ENCODE assay signal across 1 cellular context in genomic region chr19:57320180-57321084, GRCh38.
A peak's percentile ranks its signal among the peaks of the same experiment; 100 is the strongest.
TF ChIP-seq lines count a peak whose summit lies in the region.

ZNF543 (plus strand) TSS chr19:57320472; CDS start chr19:57320854, 382 bp downstream.

TF ChIP-seq in K562, 482 proteins besides CTCF, POLR2A, EP300 and RAD21 (continued from another document and continues in another):
- TF ChIP-seq PKNOX1 (IDR thresholded peaks at IDR 0.05) (peak; percentile 67), ZNF561 (CRISPR knock-in tag; conservative IDR thresholded peaks at IDR 0.05) (no peak), HMGXB4 (CRISPR knock-in tag; IDR thresholded peaks at IDR 0.05) (no peak), ZNF175 (CRISPR knock-in tag; IDR thresholded peaks at IDR 0.05; ENCODE audit: low read depth) (peak; percentile 61; the same call in 1 of the 2 replicates), POLR3G (IDR thresholded peaks at IDR 0.05; ENCODE audit: extremely low read depth, insufficient read length, insufficient replicate concordance) (no peak), STAT5A (IDR thresholded peaks at IDR 0.05; ENCODE audit: borderline replicate concordance, low read length) (no peak), EGR1 (conservative IDR thresholded peaks at IDR 0.05) (peak; percentile 30; the same call in 1 of the 2 replicates), ZNF589 (CRISPR knock-in tag; IDR thresholded peaks at IDR 0.05; ENCODE audit: low read depth) (no peak), POLR2AphosphoS5 (IDR thresholded peaks at IDR 0.05; ENCODE audit: control insufficient read depth, insufficient read depth, low read depth, low read length) (peak; percentile 70), SMARCA5 (IDR thresholded peaks at IDR 0.05) (no peak), ZNF316 (IDR thresholded peaks at IDR 0.05) (no peak), MAX (CRISPR knock-in tag; IDR thresholded peaks at IDR 0.05) (peak; percentile 20; the same call in 1 of the 2 replicates), ZNF785 (CRISPR knock-in tag; IDR thresholded peaks at IDR 0.05) (no peak), NR1H2 (CRISPR knock-in tag; IDR thresholded peaks at IDR 0.05) (no peak), ZNF511 (CRISPR knock-in tag; IDR thresholded peaks at IDR 0.05) (peak; percentile 20; the same call in 1 of the 2 replicates), ZBTB12 (CRISPR knock-in tag; IDR thresholded peaks at IDR 0.05) (peak; percentile 84), ILF3 (IDR thresholded peaks at IDR 0.05; ENCODE audit: borderline replicate concordance) (no peak), TAF9B (IDR thresholded peaks at IDR 0.05; ENCODE audit: partially characterized antibody) (peak; percentile 56), ZBTB1 (CRISPR knock-in tag; IDR thresholded peaks at IDR 0.05; ENCODE audit: borderline replicate concordance, low read depth) (no peak; the same call in 1 of the 2 replicates), TGIF2 (CRISPR knock-in tag; IDR thresholded peaks at IDR 0.05) (0 out of 2 replicates have a peak, but pooled peaks have one; percentile 48), KDM5B (IDR thresholded peaks at IDR 0.05; ENCODE audit: insufficient replicate concordance, low read depth, low read length) (peak; percentile 81), TBL1XR1 (IDR thresholded peaks at IDR 0.05; ENCODE audit: low read length in 2 of 2) (no peak), ATF2 (CRISPR knock-in tag; IDR thresholded peaks at IDR 0.05) (peak; percentile 82; the same call in 1 of the 2 replicates), SNAPC5 (CRISPR knock-in tag; IDR thresholded peaks at IDR 0.05) (no peak), DIDO1 (tag; IDR thresholded peaks at IDR 0.05; ENCODE audit: low read depth) (peak; percentile 60; the same call in 1 of the 2 replicates), TEAD2 (tag; IDR thresholded peaks at IDR 0.05) (no peak), PHF8 (IDR thresholded peaks at IDR 0.05; ENCODE audit: borderline replicate concordance, low read length) (peak; percentile 99), MLLT1 (IDR thresholded peaks at IDR 0.05) (no peak), YY1 (IDR thresholded peaks at IDR 0.05; ENCODE audit: borderline replicate concordance in 1 of 3, control insufficient read depth in 1 of 3, extremely low read depth in 1 of 3, insufficient read depth in 3 of 3, insufficient read length in 1 of 3, insufficient replicate concordance in 2 of 3, low read depth in 1 of 3, low read length in 2 of 3) (peak in 2 of 3 experiments; percentile 53 to 62), CHD2 (IDR thresholded peaks at IDR 0.05; ENCODE audit: low read depth, low read length) (no peak), SRSF9 (IDR thresholded peaks at IDR 0.05; ENCODE audit: borderline replicate concordance, low read depth, low read length) (no peak), EP400 (IDR thresholded peaks at IDR 0.05) (peak; percentile 68), KDM2B (CRISPR knock-in tag; IDR thresholded peaks at IDR 0.05) (no peak), CHAMP1 (IDR thresholded peaks at IDR 0.05) (no peak), CTCFL (IDR thresholded peaks at IDR 0.05; ENCODE audit: borderline replicate concordance, insufficient read depth, low read depth, low read length, poor library complexity, severe bottlenecking) (no peak), ESRRA (IDR thresholded peaks at IDR 0.05; ENCODE audit: borderline replicate concordance, low read depth) (peak; percentile 26; the same call in 1 of the 2 replicates), HOXB6 (CRISPR knock-in tag; IDR thresholded peaks at IDR 0.05; ENCODE audit: borderline replicate concordance) (no peak), POLR2AphosphoS2 (IDR thresholded peaks at IDR 0.05; ENCODE audit: low read length) (no peak), HDAC6 (IDR thresholded peaks at IDR 0.05; ENCODE audit: low read depth, low read length) (no peak), EZH2 (IDR thresholded peaks at IDR 0.05; ENCODE audit: borderline replicate concordance, low read depth, low read length) (no peak), ETV5 (CRISPR knock-in tag; IDR thresholded peaks at IDR 0.05; ENCODE audit: low read depth) (0 out of 2 replicates have a peak, but pooled peaks have one; percentile 55), ZNF583 (CRISPR knock-in tag; IDR thresholded peaks at IDR 0.05) (no peak), ZNF232 (CRISPR knock-in tag; IDR thresholded peaks at IDR 0.05) (no peak), MCM2 (IDR thresholded peaks at IDR 0.05; ENCODE audit: low read depth) (no peak), SMAD4 (CRISPR knock-in tag; conservative IDR thresholded peaks at IDR 0.05) (0 out of 2 replicates have a peak, but pooled peaks have one; percentile 32), RBM25 (IDR thresholded peaks at IDR 0.05; ENCODE audit: low read depth, low read length, severe bottlenecking) (no peak), HMBOX1 (IDR thresholded peaks at IDR 0.05) (no peak), CCNT2 (IDR thresholded peaks at IDR 0.05; ENCODE audit: borderline replicate concordance, extremely low read depth, insufficient read length, low read depth, low read length) (no peak), L3MBTL2 (IDR thresholded peaks at IDR 0.05) (peak; percentile 66), ZNF395 (CRISPR knock-in tag; IDR thresholded peaks at IDR 0.05) (peak; percentile 40; the same call in 1 of the 2 replicates), ZC3H11A (IDR thresholded peaks at IDR 0.05; ENCODE audit: low read depth, low read length) (no peak), ZNF408 (CRISPR knock-in tag; IDR thresholded peaks at IDR 0.05; ENCODE audit: low read depth) (no peak), CREM (IDR thresholded peaks at IDR 0.05; ENCODE audit: low read depth) (peak; percentile 99), KHSRP (IDR thresholded peaks at IDR 0.05) (peak; percentile 80), ERF (CRISPR knock-in tag; IDR thresholded peaks at IDR 0.05) (0 out of 2 replicates have a peak, but pooled peaks have one; percentile 73)
